11 cellular contexts compared by ENCODE assay signal in the genomic region with DNA sequence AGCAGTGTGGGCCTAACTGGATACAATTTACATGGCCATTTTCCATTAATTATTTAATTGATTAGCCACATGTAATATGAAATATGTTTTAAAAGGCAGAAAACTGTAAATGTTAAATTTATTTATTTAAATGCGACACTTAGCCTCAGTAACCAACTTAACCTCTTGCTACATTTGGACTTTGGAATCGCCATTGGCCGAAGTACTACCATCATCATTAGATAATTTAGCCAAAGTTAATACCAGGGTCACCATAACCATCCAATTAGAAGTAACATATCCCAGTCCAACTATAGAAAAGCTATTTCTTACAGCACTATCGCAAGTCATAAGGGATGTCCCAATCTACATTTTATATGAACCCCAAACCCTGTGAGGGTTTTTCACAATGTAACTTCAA.
"Had no signal": no experiment of that assay in that cellular context is flagged by ENCODE, and none has a peak within 500 bp of the region (broad histone marks: within the 10 kb centered on the region; RNA-seq: fewer than 3 reads in every experiment).

No MANE protein-coding gene starts in this region.

- DNase-seq: GM23248, GOT3, H7, H9, HCEC 1CT, HFFc6 had no signal

- FAIRE-seq: H1, H54 had no signal

- ATAC-seq: GM23338, HCT116 had no signal

- H2AFZ ChIP-seq: GM23248, GM23338 had no signal

- H3K27ac ChIP-seq: GM23248 had no signal

- H3K4me1 Mint-ChIP-seq: GM23338, H9 had no signal

- H3K4me3 ChIP-seq: GM23248, GM23338, HAP-1 had no signal

- H3K4me3 Mint-ChIP-seq: GM23338, H9, HFFc6 had no signal

- H3K9me3 Mint-ChIP-seq: HFFc6 had no signal

- H3K27ac Mint-ChIP-seq: GM23338, H9, HFFc6 had no signal

- H3K4me2 ChIP-seq: GM23338 had no signal

- H3K4me1 ChIP-seq: HAP-1 had no signal

- H3K36me3 ChIP-seq: HAP-1 had no signal

- H3K9ac ChIP-seq: GM23248 had no signal

- H3K9me3 ChIP-seq: HAP-1 had no signal
